ENCODE assay signal across 8 cellular contexts in genomic region chr4:41363384-41363981, GRCh38.
A peak's percentile ranks its signal among the peaks of the same experiment; 100 is the strongest.
DNase-seq lines count a peak whose midpoint lies in the region; ATAC-seq, FAIRE-seq and TF ChIP-seq lines count a peak whose summit lies in the region.

No MANE protein-coding gene starts in this region.

- peak overlapping the region; percentile 64 to 96 (median 84) for H3K27ac ChIP-seq in heart left ventricle
- H3K27ac ChIP-seq in HepG2 (ENCODE audit: extremely low read length, insufficient read depth, low read length) = no peak overlapping the region

- no peak for TF ChIP-seq CTCF in BE2C (IDR thresholded peaks at IDR 0.05; ENCODE audit: low read depth, low read length)
- TF ChIP-seq CTCF in heart left ventricle (IDR thresholded peaks at IDR 0.05) = no peak
- TF ChIP-seq CTCF in HepG2 (CRISPR knock-in tag; IDR thresholded peaks at IDR 0.05) = no peak

- H3K27me3 ChIP-seq in BE2C (no peaks in the 10 kb centered on the region), heart left ventricle (peaks cover 0 to 20% (median 0%) of the 10 kb centered on the region in 9 donors), HepG2 (ENCODE audit: control insufficient read depth in 1 of 2, insufficient read depth in 2 of 2, low read length in 2 of 2) (peaks cover 5 to 50% of the 10 kb centered on the region in 2 experiments)

- in situ Hi-C loops in HepG2 (cut with HindIII; ENCODE audit: extremely low pct_ligation_motif_present, low pct_unique_long_range_greater_than_20kb) = no loop called here

- 7 to 26% (median 9%) methylated on average over 9 of the region's 9 CpGs for WGBS in heart left ventricle, 4 donors
- whole genome bisulfite sequencing in HepG2 (ENCODE audit: low lambda C conversion rate) = 14% methylated on average over 7 of the region's 9 CpGs

- TF ChIP-seq POLR2A in heart left ventricle (IDR thresholded peaks at IDR 0.05) (no peak), HepG2 (IDR thresholded peaks at IDR 0.05; ENCODE audit: insufficient read depth in 1 of 2, low read depth in 2 of 2, low read length in 2 of 2) (no peak)

- no peaks in the 10 kb centered on the region for H4K20me1 ChIP-seq in HepG2 (ENCODE audit: insufficient read depth, low read length)

- no peak for DNase-seq in BE2C
- peak; percentile 37 for DNase-seq in amniotic epithelial cell (ENCODE audit: low read depth)
- peak in 4 of 5 donors; percentile 57 to 66 (median 60) for DNase-seq in heart left ventricle
- DNase-seq in pons (ENCODE audit: low spot score) = peak; percentile 74
- DNase-seq in COLO668 (lab: John Stamatoyannopoulos, UW; ENCODE audit: unreplicated experiment) = no peak
- DNase-seq in HepG2 (ENCODE audit: low spot score) = no peak

- H3K79me2 ChIP-seq in HepG2 (ENCODE audit: insufficient read depth, low read length) = no peaks in the 10 kb centered on the region

- peak overlapping the region; percentile 90 for H3K4me3 ChIP-seq in BE2C (ENCODE audit: low read depth, low read length)
- H3K4me3 ChIP-seq in heart left ventricle = peak overlapping the region in 10 of 12 donors; percentile 70 to 94 (median 86)
- no peak overlapping the region for H3K4me3 ChIP-seq in HepG2 (replicated peaks in 1 of 3; ENCODE audit: insufficient read depth in 1 of 3, low read depth in 2 of 3, low read length in 3 of 3)

- H3K9ac ChIP-seq in HepG2 (ENCODE audit: insufficient read depth, low read depth, low read length) = no peak overlapping the region

- H3K36me3 ChIP-seq in BE2C = peaks cover 35% of the 10 kb centered on the region
- peaks cover 0 to 6% (median 0%) of the 10 kb centered on the region in 9 donors for H3K36me3 ChIP-seq in heart left ventricle
- no peaks in the 10 kb centered on the region for H3K36me3 ChIP-seq in HepG2 (replicated peaks in 1 of 2; ENCODE audit: control insufficient read depth in 1 of 2, insufficient read depth in 2 of 2, low read length in 2 of 2)

- no peak overlapping the region for H2AFZ ChIP-seq in HepG2 (ENCODE audit: low read length)

- TF ChIP-seq RAD21 in HepG2 (CRISPR knock-in tag; IDR thresholded peaks at IDR 0.05) = no peak

- no peak overlapping the region for H3K4me2 ChIP-seq in HepG2 (ENCODE audit: low read depth, low read length)

- TF ChIP-seq EP300 in HepG2 (IDR thresholded peaks at IDR 0.05; ENCODE audit: low read depth in 2 of 2, low read length in 2 of 2) = no peak
- no peak for TF ChIP-seq EP300 in HepG2 (CRISPR knock-in tag; IDR thresholded peaks at IDR 0.05; ENCODE audit: borderline replicate concordance)

- H3K4me1 ChIP-seq in BE2C (peaks cover 21% of the 10 kb centered on the region), heart left ventricle (peaks cover 0 to 80% (median 41%) of the 10 kb centered on the region in 12 donors), HepG2 (ENCODE audit: insufficient read depth, low read length) (peaks cover 5% of the 10 kb centered on the region; the same call in 1 of the 2 replicates)

- FAIRE-seq in HepG2 (lab: Jason Lieb, UNC) = no peak

- POLR2A ChIA-PET in HepG2 (lab: Yijun Ruan, JAX) = no interaction called here

- H3K9me3 ChIP-seq in BE2C (no peaks in the 10 kb centered on the region), heart left ventricle (no peaks in the 10 kb centered on the region), HepG2 (ENCODE audit: low read length) (no peaks in the 10 kb centered on the region)

- CTCF ChIA-PET in HepG2 (lab: Yijun Ruan, JAX; ENCODE audit: low intra/inter-chr PET ratio, low total read pairs) = no interaction called here

- BruUV-seq in HepG2 (replicated peaks; lab: Mats Ljungman, UMichigan) = no TSS peak

- ATAC-seq in heart left ventricle = peak in 3 of 4 donors; percentile 8 to 13 (median 11)
- no peak for ATAC-seq in GM18867 (IDR thresholded peaks at IDR 0.05; ENCODE audit: unreplicated experiment)
- ATAC-seq in HG03469 (IDR thresholded peaks at IDR 0.05; ENCODE audit: unreplicated experiment) = no peak
- ATAC-seq in HepG2 = no peak

- intact Hi-C loops in heart left ventricle (cut with DNase I) = loop anchor here (5.0 to 10.0 kb wide), 16 partner anchors 51 to 291 kb away; partner anchors contain the start of gene LIMCH1 (in 7 of the 10)
- intact Hi-C loops in HepG2 (cut with micrococcal nuclease; ENCODE audit: unreplicated experiment) = no loop called here

TF ChIP-seq in HepG2, 621 proteins besides CTCF, POLR2A, EP300 and RAD21:
- no peak for TF ChIP-seq NFE2L2 (IDR thresholded peaks at IDR 0.05; ENCODE audit: low read length)
- no peak for TF ChIP-seq HHEX (CRISPR knock-in tag; IDR thresholded peaks at IDR 0.05)

Comparison
In these comparisons a context has a peak if more than half of its experiments do, and no peak if none do; other contexts are left out.
1. DNase-seq: peak in amniotic epithelial cell (single experiment), heart left ventricle (4 of 5) and pons (single experiment); none in BE2C (single experiment), COLO668 (single experiment) and HepG2 (single experiment).
2. H3K4me3 ChIP-seq: peak in BE2C (single experiment) and heart left ventricle (10 of 12); none in HepG2 (0 of 3).
3. ATAC-seq: peak in heart left ventricle (3 of 4); none in GM18867 (single experiment), HG03469 (single experiment) and HepG2 (single experiment).